8 cellular contexts compared by ENCODE assay signal in genomic region chr2:68282814-68283812, GRCh38. TPM values are rescaled to one million over a fixed set of nuclear protein-coding genes. Genes with fewer than 3 reads are reported as not detected.
DNase-seq lines count a peak whose midpoint lies in the region; ATAC-seq, FAIRE-seq and TF ChIP-seq lines count a peak whose summit lies in the region.

No MANE protein-coding gene starts in this region.

- H3K36me3 ChIP-seq in neutrophil, result no peaks in the 10 kb centered on the region

- H3K27me3 ChIP-seq in neutrophil, result no peaks in the 10 kb centered on the region

- no peak overlapping the region for H3K4me3 Mint-ChIP-seq in activated naive CD4-positive, alpha-beta T cell treated with anti-CD3 and anti-CD28 coated beads, Interleukin-2, amount 10 ng/mL, durations not matched to agents 7 days and 5 days
- H3K4me3 Mint-ChIP-seq in HFFc6, result no peak overlapping the region
- H3K4me3 Mint-ChIP-seq in activated naive CD8-positive, alpha-beta T cell treated with anti-CD3 and anti-CD28 coated beads, Interleukin-2, amount 50 U/mL, for 24 hours, result no peak overlapping the region

- CTCF ChIA-PET in activated naive CD4-positive, alpha-beta T cell treated with anti-CD3 and anti-CD28 coated beads, Interleukin-2, amount 10 ng/mL, durations not matched to agents 7 days and 5 days (lab: Charles Lee), result interaction anchor here (0.6 to 5.7 kb wide), 14 partner anchors 10 to 393 kb away, joined by 3 to 82 read pairs (median 3); partner anchors contain the start of genes C1D and PPP3R1

- H3K4me1 Mint-ChIP-seq in activated naive CD4-positive, alpha-beta T cell treated with anti-CD3 and anti-CD28 coated beads, Interleukin-2, amount 10 ng/mL, durations not matched to agents 7 days and 5 days, result no peaks in the 10 kb centered on the region
- H3K4me1 Mint-ChIP-seq in HFFc6 (ENCODE audit: low read depth), result peaks cover 27% of the 10 kb centered on the region
- H3K4me1 Mint-ChIP-seq in activated naive CD8-positive, alpha-beta T cell treated with anti-CD3 and anti-CD28 coated beads, Interleukin-2, amount 50 U/mL, for 24 hours, result peaks cover 2% of the 10 kb centered on the region

- peaks cover 26% of the 10 kb centered on the region for H3K27me3 Mint-ChIP-seq in activated naive CD4-positive, alpha-beta T cell treated with anti-CD3 and anti-CD28 coated beads, Interleukin-2, amount 10 ng/mL, durations not matched to agents 7 days and 5 days
- peaks cover 2% of the 10 kb centered on the region; the same call in 1 of the 2 replicates for H3K27me3 Mint-ChIP-seq in HFFc6 (ENCODE audit: insufficient read depth)
- peaks cover 28% of the 10 kb centered on the region for H3K27me3 Mint-ChIP-seq in activated naive CD8-positive, alpha-beta T cell treated with anti-CD3 and anti-CD28 coated beads, Interleukin-2, amount 50 U/mL, for 24 hours

- H3K9me3 Mint-ChIP-seq in activated naive CD4-positive, alpha-beta T cell treated with anti-CD3 and anti-CD28 coated beads, Interleukin-2, amount 10 ng/mL, durations not matched to agents 7 days and 5 days, result no peaks in the 10 kb centered on the region
- H3K9me3 Mint-ChIP-seq in HFFc6, result no peaks in the 10 kb centered on the region
- H3K9me3 Mint-ChIP-seq in activated naive CD8-positive, alpha-beta T cell treated with anti-CD3 and anti-CD28 coated beads, Interleukin-2, amount 50 U/mL, for 24 hours, result no peaks in the 10 kb centered on the region

- peaks cover 0 to 1% of the 10 kb centered on the region in 2 experiments for H3K4me1 ChIP-seq in neutrophil (ENCODE audit: control insufficient read depth in 1 of 2, insufficient read depth in 1 of 2, low read depth in 1 of 2, low read length in 1 of 2)

- ATAC-seq in HG03565 (IDR thresholded peaks at IDR 0.05; ENCODE audit: unreplicated experiment), result no peak
- no peak for ATAC-seq in activated naive CD8-positive, alpha-beta T cell treated with anti-CD3 and anti-CD28 coated beads, Interleukin-2, amount 50 U/mL, for 24 hours

- H3K27ac Mint-ChIP-seq in activated naive CD4-positive, alpha-beta T cell treated with anti-CD3 and anti-CD28 coated beads, Interleukin-2, amount 10 ng/mL, durations not matched to agents 7 days and 5 days, result no peak overlapping the region
- H3K27ac Mint-ChIP-seq in HFFc6, result no peak overlapping the region
- no peak overlapping the region for H3K27ac Mint-ChIP-seq in activated naive CD8-positive, alpha-beta T cell treated with anti-CD3 and anti-CD28 coated beads, Interleukin-2, amount 50 U/mL, for 24 hours

- peak; percentile 27 for DNase-seq in activated naive CD4-positive, alpha-beta T cell treated with anti-CD3 and anti-CD28 coated beads, Interleukin-2, amount 10 ng/mL, durations not matched to agents 7 days and 5 days
- DNase-seq in activated naive CD4-positive, alpha-beta T cell (lab: John Stamatoyannopoulos, UW), result no peak
- DNase-seq in HFFc6, result peak; percentile 25
- peak; percentile 47 for DNase-seq in RPMI7951 (ENCODE audit: low read depth)
- DNase-seq in activated naive CD8-positive, alpha-beta T cell treated with anti-CD3 and anti-CD28 coated beads, Interleukin-2, amount 50 U/mL, for 24 hours, result no peak

- no peaks in the 10 kb centered on the region for H3K36me3 Mint-ChIP-seq in activated naive CD4-positive, alpha-beta T cell treated with anti-CD3 and anti-CD28 coated beads, Interleukin-2, amount 10 ng/mL, durations not matched to agents 7 days and 5 days
- H3K36me3 Mint-ChIP-seq in HFFc6 (ENCODE audit: low read depth), result no peaks in the 10 kb centered on the region
- no peaks in the 10 kb centered on the region for H3K36me3 Mint-ChIP-seq in activated naive CD8-positive, alpha-beta T cell treated with anti-CD3 and anti-CD28 coated beads, Interleukin-2, amount 50 U/mL, for 24 hours (ENCODE audit: low read depth)

- H3K9me3 ChIP-seq in neutrophil, result no peaks in the 10 kb centered on the region

- peak; percentile 58 for FAIRE-seq in endometrium (lab: Jason Lieb, UNC)

- no peak overlapping the region for H3K27ac ChIP-seq in neutrophil

- H3K4me3 ChIP-seq in neutrophil (ENCODE audit: low read depth in 1 of 2, low read length in 1 of 2), result no peak overlapping the region

- TF ChIP-seq CTCF in HFFc6 (IDR thresholded peaks at IDR 0.05) (peak; percentile 90), neutrophil (IDR thresholded peaks at IDR 0.05) (peak; percentile 55)

RNA-seq across cellular contexts. Expression of gene PPP3R1, which starts 30.8 kb away (rescaled TPM):
- total RNA-seq in HFFc6 (2021; fragmentation: NEBNext Ultra II Directional; extraction: Animal tissue kit (Norgen Biotek cat#: 25700)), result 10 to 100 TPM; 60.0 to 67.0 (median 63.0) TPM
- total RNA-seq in RPMI7951 (2014; rRNA removed; shearing (Covaris generic)), result 24.0 and 25.6 TPM in 2 replicates

RNA-seq across cellular contexts. Expression of gene CNRIP1, which starts 36.6 kb away (rescaled TPM):
- total RNA-seq in HFFc6 (2021; fragmentation: NEBNext Ultra II Directional; extraction: Animal tissue kit (Norgen Biotek cat#: 25700)), result 10 to 100 TPM; 33.6 to 53.8 (median 47.2) TPM
- 50.5 and 53.9 TPM in 2 replicates for total RNA-seq in RPMI7951 (2014; rRNA removed; shearing (Covaris generic))

Comparison
In these comparisons a context has a peak if more than half of its experiments do, and no peak if none do; other contexts are left out.
1. DNase-seq: peak in activated naive CD4-positive, alpha-beta T cell treated with anti-CD3 and anti-CD28 coated beads, Interleukin-2, amount 10 ng/mL, durations not matched to agents 7 days and 5 days (single experiment), HFFc6 (single experiment) and RPMI7951 (single experiment); none in activated naive CD4-positive, alpha-beta T cell (0 of 4) and activated naive CD8-positive, alpha-beta T cell treated with anti-CD3 and anti-CD28 coated beads, Interleukin-2, amount 50 U/mL, for 24 hours (single experiment).